Comparison of ENCODE assay signal across 8 cellular contexts in genomic region chr22:36775966-36776669, GRCh38. TPM values are rescaled to one million over a fixed set of nuclear protein-coding genes. Genes with fewer than 3 reads are reported as not detected.
DNase-seq lines count a peak whose midpoint lies in the region; ATAC-seq and TF ChIP-seq lines count a peak whose summit lies in the region.

TSS of gene IFT27 (minus strand) at chr22:36776119. CDS start at chr22:36775707, 412 bp downstream.

- peak within 1 kb of the TSS; percentile 48 to 79 for H3K27ac ChIP-seq in left lung

- H3K27me3 ChIP-seq in BJ (ENCODE audit: control insufficient read depth, insufficient read depth, low read length) (no peaks in the 10 kb centered on the region), left lung (no peaks in the 10 kb centered on the region)

- CTCF ChIA-PET in BJ (lab: Yijun Ruan, JAX) = interaction anchor here (0.6 to 3.9 kb wide), 11 partner anchors 11 to 246 kb away, joined by 3 to 37 read pairs (median 3); no protein-coding TSS in a partner anchor

- POLR2A ChIA-PET in BJ (lab: Charles Lee) = interaction anchor here (0.7 to 0.8 kb wide), 2 partner anchors 14 to 599 kb away, joined by 3 read pairs; no protein-coding TSS in a partner anchor

- no peak for TF ChIP-seq CTCF in BJ (IDR thresholded peaks at IDR 0.05; ENCODE audit: insufficient read depth, low read depth, low read length)
- TF ChIP-seq CTCF in left lung (IDR thresholded peaks at IDR 0.05) = no peak

- peaks cover 2% of the 10 kb centered on the region for H3K27me3 Mint-ChIP-seq in dendritic cell treated with granulocyte-macrophage colony-stimulating factor and Interleukin-4, amounts not matched to agents 40 ng/mL and 50 ng/mL, for 4 days

- peaks cover 6% of the 10 kb centered on the region for H3K36me3 Mint-ChIP-seq in dendritic cell treated with granulocyte-macrophage colony-stimulating factor and Interleukin-4, amounts not matched to agents 40 ng/mL and 50 ng/mL, for 4 days (ENCODE audit: low read depth)

- DNase-seq in BJ (ENCODE audit: low read depth) = peak; percentile 100
- peak; percentile 95 for DNase-seq in NCI-H774 (lab: John Stamatoyannopoulos, UW)
- DNase-seq in activated CD4-positive, alpha-beta T cell treated with anti-CD3 and anti-CD28 coated beads, Interleukin-2, amount 50 U/mL, for 4 hours = peak; percentile 97
- peak; percentile 95 to 99 for DNase-seq in left lung
- DNase-seq in stimulated activated CD4-positive, alpha-beta T cell treated with anti-CD3 and anti-CD28 coated beads, Interleukin-2, amount 100 ng/mL, for 48 hours = peak; percentile 88 to 91

- H3K4me3 ChIP-seq in BJ (ENCODE audit: low read depth, low read length) (peak within 1 kb of the TSS; percentile 81), left lung (peak within 1 kb of the TSS; percentile 81 to 100)

- peak within 1 kb of the TSS; percentile 80 for H3K27ac Mint-ChIP-seq in dendritic cell treated with granulocyte-macrophage colony-stimulating factor and Interleukin-4, amounts not matched to agents 40 ng/mL and 50 ng/mL, for 4 days

- intact Hi-C loops in dendritic cell treated with granulocyte-macrophage colony-stimulating factor and Interleukin-4, amounts not matched to agents 40 ng/mL and 50 ng/mL, for 4 days (cut with micrococcal nuclease) = loop anchor here (2.0 to 10.0 kb wide), 2 partner anchors 229 to 269 kb away; no protein-coding TSS in a partner anchor
- intact Hi-C loops in left lung (cut with DNase I) = no loop called here

- H3K4me1 ChIP-seq in left lung = peaks cover 5 to 18% of the 10 kb centered on the region in 2 donors

- H3K9me3 ChIP-seq in left lung = no peaks in the 10 kb centered on the region

- peaks cover 26% of the 10 kb centered on the region for H3K4me1 Mint-ChIP-seq in dendritic cell treated with granulocyte-macrophage colony-stimulating factor and Interleukin-4, amounts not matched to agents 40 ng/mL and 50 ng/mL, for 4 days (ENCODE audit: low read depth)

- H3K36me3 ChIP-seq in BJ (ENCODE audit: control insufficient read depth, insufficient read depth, low read length) (no peaks in the 10 kb centered on the region), left lung (no peaks in the 10 kb centered on the region)

- ATAC-seq in GM19328 (IDR thresholded peaks at IDR 0.05; ENCODE audit: unreplicated experiment) = peak; percentile 91
- ATAC-seq in HG03520 (IDR thresholded peaks at IDR 0.05; ENCODE audit: unreplicated experiment) = peak; percentile 87
- ATAC-seq in left lung = peak; percentile 95

- H3K9me3 Mint-ChIP-seq in dendritic cell treated with granulocyte-macrophage colony-stimulating factor and Interleukin-4, amounts not matched to agents 40 ng/mL and 50 ng/mL, for 4 days = no peaks in the 10 kb centered on the region

- peak within 1 kb of the TSS; percentile 80 for H3K4me3 Mint-ChIP-seq in dendritic cell treated with granulocyte-macrophage colony-stimulating factor and Interleukin-4, amounts not matched to agents 40 ng/mL and 50 ng/mL, for 4 days

RNA-seq across cellular contexts. Expression of gene IFT27, which starts in this region (rescaled TPM):
- 20.6 and 23.0 TPM in 2 replicates for polyA plus RNA-seq in BJ (2011; rRNA removed)
- polyA minus RNA-seq in BJ (2011; rRNA and poly(A)+ RNA removed) = 10.7 and 11.6 TPM in 2 replicates
- 10 to 100 TPM; 24.5 to 28.0 TPM for total RNA-seq in left lung

Comparison
In these comparisons a context has a peak if more than half of its experiments do, and no peak if none do; other contexts are left out.
1. Peak in every context shown above with its lines: DNase-seq, ATAC-seq, H3K4me3 ChIP-seq and H3K27ac ChIP-seq.